In the genomic region with DNA sequence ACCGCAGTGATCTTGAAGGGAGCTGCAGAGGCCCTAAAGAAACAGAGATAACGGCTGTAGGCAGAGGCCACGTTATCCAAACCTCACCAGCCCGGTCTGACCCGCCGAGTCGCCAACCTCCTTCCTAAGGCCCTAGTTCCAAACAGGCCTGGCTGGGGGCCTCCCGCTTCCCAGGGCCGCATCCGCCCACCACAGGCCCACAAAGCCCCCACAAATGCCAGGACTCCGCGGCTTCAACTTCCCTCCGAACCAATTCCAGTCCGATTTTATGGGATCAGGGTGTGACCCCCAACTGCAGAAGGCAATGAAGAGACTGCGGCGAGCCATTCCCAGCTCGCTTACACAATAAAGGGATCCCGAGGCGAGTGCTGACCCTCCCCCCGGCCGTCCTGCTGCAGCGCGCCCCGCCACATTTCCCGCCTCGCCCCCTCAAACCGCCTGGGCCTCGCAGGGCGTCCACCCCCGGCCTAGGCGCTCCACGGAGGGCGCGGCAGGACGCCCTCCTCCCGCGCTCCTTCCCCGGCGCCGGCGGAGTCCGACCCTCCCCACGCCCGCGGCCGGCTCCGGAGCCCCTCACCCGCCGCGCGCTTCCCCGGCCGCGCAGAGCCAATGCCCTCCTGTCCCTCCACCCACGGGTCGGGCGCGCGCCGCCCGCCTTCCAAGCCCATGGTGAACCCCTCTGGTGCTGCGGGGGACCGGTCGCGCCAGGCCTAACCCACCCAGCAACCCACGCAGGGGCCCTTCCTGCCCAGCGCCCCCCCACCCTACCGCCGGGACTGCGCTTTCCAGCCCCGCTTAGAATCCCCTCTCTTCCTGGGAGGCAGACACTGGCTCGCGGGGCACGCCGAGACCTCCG, we compare ENCODE assay signal across 8 cellular contexts. TPM values are rescaled to one million over a fixed set of nuclear protein-coding genes. Genes with fewer than 3 reads are reported as not detected.
DNase-seq lines count a peak whose midpoint lies in the region; ATAC-seq lines count a peak whose summit lies in the region.

No MANE protein-coding gene starts in this region.

- no peaks in the 10 kb centered on the region for H3K9me3 Mint-ChIP-seq in activated naive CD4-positive, alpha-beta T cell treated with anti-CD3 and anti-CD28 coated beads, Interleukin-2, amount 10 ng/mL, durations not matched to agents 7 days and 5 days

- H3K27me3 Mint-ChIP-seq in activated naive CD4-positive, alpha-beta T cell treated with anti-CD3 and anti-CD28 coated beads, Interleukin-2, amount 10 ng/mL, durations not matched to agents 7 days and 5 days, result peaks cover 62% of the 10 kb centered on the region

- peaks cover 17% of the 10 kb centered on the region for H3K4me1 Mint-ChIP-seq in activated naive CD4-positive, alpha-beta T cell treated with anti-CD3 and anti-CD28 coated beads, Interleukin-2, amount 10 ng/mL, durations not matched to agents 7 days and 5 days

- no peak overlapping the region for H3K27ac Mint-ChIP-seq in activated naive CD4-positive, alpha-beta T cell treated with anti-CD3 and anti-CD28 coated beads, Interleukin-2, amount 10 ng/mL, durations not matched to agents 7 days and 5 days

- ATAC-seq in HG02870 (IDR thresholded peaks at IDR 0.05; ENCODE audit: unreplicated experiment) (no peak), HG03039 (IDR thresholded peaks at IDR 0.05; ENCODE audit: unreplicated experiment) (no peak)

- peak overlapping the region; percentile 96 for H3K4me3 Mint-ChIP-seq in activated naive CD4-positive, alpha-beta T cell treated with anti-CD3 and anti-CD28 coated beads, Interleukin-2, amount 10 ng/mL, durations not matched to agents 7 days and 5 days

- peaks cover 3% of the 10 kb centered on the region for H3K36me3 Mint-ChIP-seq in activated naive CD4-positive, alpha-beta T cell treated with anti-CD3 and anti-CD28 coated beads, Interleukin-2, amount 10 ng/mL, durations not matched to agents 7 days and 5 days

- CTCF ChIA-PET in activated naive CD4-positive, alpha-beta T cell treated with anti-CD3 and anti-CD28 coated beads, Interleukin-2, amount 10 ng/mL, durations not matched to agents 7 days and 5 days (lab: Charles Lee), result no interaction called here

- DNase-seq in Daoy (ENCODE audit: low read depth), result peak; percentile 33
- peak; percentile 36 for DNase-seq in NCI-H1092 treated with DMSO at 0.1 percent for 48 hours (lab: John Stamatoyannopoulos, UW)
- DNase-seq in activated naive CD4-positive, alpha-beta T cell treated with anti-CD3 and anti-CD28 coated beads, Interleukin-2, amount 10 ng/mL, durations not matched to agents 7 days and 5 days, result peak; percentile 48
- peak; percentile 32 for DNase-seq in glomerular visceral epithelial cell (ENCODE audit: extremely low spot score)
- DNase-seq in occipital lobe (lab: John Stamatoyannopoulos, UW), result peak; percentile 9
- no peak for DNase-seq in mucosa of gallbladder (ENCODE audit: low spot score)

RNA-seq across cellular contexts. Expression of gene MYH10, which starts 0.9 kb away (rescaled TPM):
- total RNA-seq in Daoy (2014; rRNA removed; shearing (Covaris generic)), result 28.4 and 32.9 TPM in 2 replicates
- total RNA-seq in occipital lobe (142 TPM), mucosa of gallbladder (104 TPM)
